17 cellular contexts compared by ENCODE assay signal in the genomic region with DNA sequence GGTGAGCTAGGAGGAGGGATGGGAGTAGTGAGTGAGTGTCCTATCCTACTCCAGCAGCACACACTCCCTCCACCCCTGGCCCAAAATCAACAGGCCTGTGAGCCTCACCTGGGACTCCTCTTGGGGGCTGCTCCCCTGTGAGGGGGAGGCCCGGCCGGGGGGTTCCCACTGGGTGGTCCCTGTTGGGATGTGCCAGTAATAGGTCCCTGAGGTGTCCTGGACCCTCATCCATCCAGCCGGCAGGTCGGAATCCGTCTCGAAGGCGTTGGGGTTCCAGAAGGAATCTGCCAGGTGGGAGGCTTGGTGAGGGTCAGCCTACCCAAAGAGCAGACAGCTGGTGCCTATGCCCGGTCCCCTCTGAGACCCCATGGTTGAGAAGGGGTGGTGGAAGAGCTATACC. TPM values are rescaled to one million over a fixed set of nuclear protein-coding genes. Genes with fewer than 3 reads are reported as not detected.
A peak's percentile ranks its signal among the peaks of the same experiment; 100 is the strongest.
DNase-seq lines count a peak whose midpoint lies in the region; ATAC-seq, FAIRE-seq and TF ChIP-seq lines count a peak whose summit lies in the region.
"Had no signal": no experiment of that assay in that cellular context is flagged by ENCODE, and none has a peak within 500 bp of the region (broad histone marks: within the 10 kb centered on the region; RNA-seq: fewer than 3 reads in every experiment).

No MANE protein-coding gene starts in this region.

- ATAC-seq in activated B cell treated with CpG ODN at 0.5 μM for 24 hours (ENCODE audit: low read depth) (no peak), upper lobe of right lung (no peak), GM21515 (IDR thresholded peaks at IDR 0.05; ENCODE audit: unreplicated experiment) (no peak), HG02885 (IDR thresholded peaks at IDR 0.05; ENCODE audit: poor library complexity, unreplicated experiment) (no peak), body of pancreas (no peak)

- no peaks in the 10 kb centered on the region for H3K27me3 Mint-ChIP-seq in activated naive CD4-positive, alpha-beta T cell treated with anti-CD3 and anti-CD28 coated beads, Interleukin-2, amount 50 U/mL, for 24 hours
- no peaks in the 10 kb centered on the region for H3K27me3 Mint-ChIP-seq in activated B cell treated with CpG ODN at 0.5 μM for 24 hours

- H3K4me3 Mint-ChIP-seq in activated naive CD4-positive, alpha-beta T cell treated with anti-CD3 and anti-CD28 coated beads, Interleukin-2, amount 50 U/mL, for 24 hours = peak overlapping the region; percentile 83
- peak overlapping the region; percentile 75 for H3K4me3 Mint-ChIP-seq in activated B cell treated with CpG ODN at 0.5 μM for 24 hours
- H3K4me3 Mint-ChIP-seq: neural crest cell had no signal

- DNase-seq in activated naive CD4-positive, alpha-beta T cell treated with anti-CD3 and anti-CD28 coated beads, Interleukin-2, amount 50 U/mL, for 16 hours = no peak
- DNase-seq in activated B cell treated with CpG ODN at 0.5 μM for 24 hours (no peak), kidney (peak; percentile 71), upper lobe of right lung (no peak), body of pancreas (no peak)
- DNase-seq: activated CD4-positive, alpha-beta T cell treated with anti-CD3 and anti-CD28 coated beads for 4 hours; activated gamma-delta T cell treated with Interleukin-2 at 50 U/mL for 16 hours; effector CD4-positive, alpha-beta T cell; MM.1S; NCI-H187; Right ventricle myocardium superior had no signal

- POLR2A ChIA-PET in activated B cell treated with CpG ODN at 0.5 μM for 24 hours (lab: Charles Lee) = interaction anchor here (1.4 to 3.2 kb wide), 4 partner anchors 15 to 209 kb away, joined by 4 to 45 read pairs (median 13); a partner anchor contains a TSS

- H3K4me3 ChIP-seq in kidney (ENCODE audit: low read length in 2 of 2) (no peak overlapping the region), upper lobe of right lung (no peak overlapping the region), body of pancreas (no peak overlapping the region)
- H3K4me3 ChIP-seq: lung had no signal

- no peak overlapping the region for H3K9ac ChIP-seq in kidney (ENCODE audit: low read length in 2 of 2)

- peaks cover 9 to 17% of the 10 kb centered on the region in 2 donors for H3K4me1 ChIP-seq in kidney (ENCODE audit: control insufficient read depth in 1 of 2, insufficient read depth in 1 of 2, low read depth in 1 of 2, low read length in 2 of 2)
- H3K4me1 ChIP-seq in upper lobe of right lung = no peaks in the 10 kb centered on the region
- no peaks in the 10 kb centered on the region for H3K4me1 ChIP-seq in body of pancreas

- no peak for FAIRE-seq in kidney (lab: Jason Lieb, UNC)

- intact Hi-C loops in activated B cell treated with CpG ODN at 0.5 μM for 24 hours (cut with micrococcal nuclease) = loop anchor here (2.0 kb wide), 1 partner anchor 15 kb away; a partner anchor contains a TSS
- intact Hi-C loops in kidney (cut with DNase I) = no loop called here
- intact Hi-C loops in upper lobe of right lung (cut with DNase I) = no loop called here
- intact Hi-C loops in body of pancreas (cut with DNase I) = no loop called here

- 67 to 76% methylated on average over 2 to 8 of the region's 8 CpGs for whole genome bisulfite sequencing in body of pancreas, 2 donors

- H3K36me3 Mint-ChIP-seq in activated naive CD4-positive, alpha-beta T cell treated with anti-CD3 and anti-CD28 coated beads, Interleukin-2, amount 50 U/mL, for 24 hours = peaks cover 9% of the 10 kb centered on the region
- peaks cover 4% of the 10 kb centered on the region for H3K36me3 Mint-ChIP-seq in activated B cell treated with CpG ODN at 0.5 μM for 24 hours (ENCODE audit: low read depth)

- peaks cover 87% of the 10 kb centered on the region for H3K4me1 Mint-ChIP-seq in activated naive CD4-positive, alpha-beta T cell treated with anti-CD3 and anti-CD28 coated beads, Interleukin-2, amount 50 U/mL, for 24 hours
- H3K4me1 Mint-ChIP-seq in activated B cell treated with CpG ODN at 0.5 μM for 24 hours = peaks cover 56% of the 10 kb centered on the region

- no peak for TF ChIP-seq POLR2A in body of pancreas (IDR thresholded peaks at IDR 0.05)

- no peaks in the 10 kb centered on the region for H3K9me3 Mint-ChIP-seq in activated naive CD4-positive, alpha-beta T cell treated with anti-CD3 and anti-CD28 coated beads, Interleukin-2, amount 50 U/mL, for 24 hours
- H3K9me3 Mint-ChIP-seq in activated B cell treated with CpG ODN at 0.5 μM for 24 hours = no peaks in the 10 kb centered on the region
- H3K9me3 Mint-ChIP-seq: neural crest cell had no signal

- H3K9me3 ChIP-seq in kidney (ENCODE audit: control insufficient read depth in 1 of 2, low read length in 2 of 2) (no peaks in the 10 kb centered on the region), upper lobe of right lung (no peaks in the 10 kb centered on the region), body of pancreas (no peaks in the 10 kb centered on the region)

- peak overlapping the region; percentile 52 for H3K27ac Mint-ChIP-seq in activated naive CD4-positive, alpha-beta T cell treated with anti-CD3 and anti-CD28 coated beads, Interleukin-2, amount 50 U/mL, for 24 hours
- H3K27ac Mint-ChIP-seq in activated B cell treated with CpG ODN at 0.5 μM for 24 hours = peak overlapping the region; percentile 85

- CTCF ChIA-PET in activated B cell treated with CpG ODN at 0.5 μM for 24 hours (lab: Charles Lee) = interaction anchor here (1.5 to 2.2 kb wide), 2 partner anchors 24 to 40 kb away, joined by 9 to 11 read pairs; no protein-coding TSS in a partner anchor

- no peaks in the 10 kb centered on the region for H3K27me3 ChIP-seq in upper lobe of right lung
- H3K27me3 ChIP-seq in body of pancreas = no peaks in the 10 kb centered on the region

- TF ChIP-seq CTCF in activated B cell treated with CpG ODN at 0.5 μM for 24 hours (IDR thresholded peaks at IDR 0.05) (no peak), kidney (IDR thresholded peaks at IDR 0.05; ENCODE audit: borderline replicate concordance, extremely low read depth, insufficient read depth) (no peak), upper lobe of right lung (IDR thresholded peaks at IDR 0.05) (no peak), body of pancreas (IDR thresholded peaks at IDR 0.05) (no peak)

- no peak overlapping the region for H3K27ac ChIP-seq in kidney (ENCODE audit: low read depth in 2 of 2, low read length in 2 of 2)
- peak overlapping the region; percentile 30 for H3K27ac ChIP-seq in upper lobe of right lung
- H3K27ac ChIP-seq in body of pancreas = no peak overlapping the region

- peaks cover 0 to 15% of the 10 kb centered on the region in 2 donors for H3K36me3 ChIP-seq in kidney (ENCODE audit: control insufficient read depth in 1 of 2, insufficient read depth in 2 of 2, low read length in 2 of 2)
- H3K36me3 ChIP-seq in upper lobe of right lung = peaks cover 7% of the 10 kb centered on the region
- H3K36me3 ChIP-seq in body of pancreas (replicated peaks in 1 of 2; ENCODE audit: insufficient read depth in 1 of 2, low read depth in 2 of 2) = no peaks in the 10 kb centered on the region

RNA-seq across cellular contexts. Expression of a gene that starts 13.3 kb away (rescaled TPM):
- total RNA-seq in activated B cell treated with CpG ODN at 0.5 μM for 24 hours (14.1 and 16.9 TPM in 2 replicates), kidney (76.0 TPM), upper lobe of right lung (51.9 TPM), body of pancreas (10 to 100 TPM; 17.1 to 29.7 TPM)
- 155 TPM for polyA plus RNA-seq in kidney (ENCODE audit: insufficient read depth, low read depth, low replicate concordance)

RNA-seq across cellular contexts. Expression of a gene that starts 15.4 kb away (rescaled TPM):
- 20.6 and 22.1 TPM in 2 replicates for total RNA-seq in activated B cell treated with CpG ODN at 0.5 μM for 24 hours
- 43.7 TPM for total RNA-seq in kidney
- 67.2 TPM for polyA plus RNA-seq in kidney (ENCODE audit: insufficient read depth, low read depth, low replicate concordance)
- 40.9 TPM for total RNA-seq in upper lobe of right lung
- 10 to 100 TPM; 25.4 to 48.5 TPM for total RNA-seq in body of pancreas

RNA-seq across cellular contexts. Expression of a gene that starts 37.2 kb away (rescaled TPM):
- total RNA-seq in activated B cell treated with CpG ODN at 0.5 μM for 24 hours (0.40 TPM in 1 of 2 replicates, not detected in the other), kidney (1.3 TPM), upper lobe of right lung (1.4 TPM), body of pancreas (1 to 10 TPM in 1 of 2 donors, not detected in 1; 1.3 TPM)
- 0.88 TPM for polyA plus RNA-seq in kidney (ENCODE audit: insufficient read depth, low read depth, low replicate concordance)
- total RNA-seq: H4 had no signal
